ENCODE assay signal across 1 cellular context in genomic region chr20:38337561-38338140, GRCh38.
TF ChIP-seq lines count a peak whose summit lies in the region.

No MANE protein-coding gene starts in this region.

TF ChIP-seq in HepG2, 621 proteins besides CTCF, POLR2A, EP300 and RAD21 (continued from another document):
- TF ChIP-seq ZNF572 (CRISPR knock-in tag; IDR thresholded peaks at IDR 0.05) (0 out of 2 replicates have a peak, but pooled peaks have one; percentile 79), CBX1 (IDR thresholded peaks at IDR 0.05; ENCODE audit: low read depth) (peak; percentile 64), ZNF574 (CRISPR knock-in tag; IDR thresholded peaks at IDR 0.05) (peak; percentile 75), TARDBP (CRISPR knock-in tag; IDR thresholded peaks at IDR 0.05) (peak; percentile 25; the same call in 1 of the 2 replicates), ZNF234 (CRISPR knock-in tag; conservative IDR thresholded peaks at IDR 0.05) (no peak), SMC3 (IDR thresholded peaks at IDR 0.05; ENCODE audit: low read length) (peak; percentile 94), ADNP (CRISPR knock-in tag; IDR thresholded peaks at IDR 0.05) (0 out of 2 replicates have a peak, but pooled peaks have one; percentile 10), ZNF629 (CRISPR knock-in tag; conservative IDR thresholded peaks at IDR 0.05) (0 out of 2 replicates have a peak, but pooled peaks have one; percentile 10), NAIF1 (CRISPR knock-in tag; IDR thresholded peaks at IDR 0.05; ENCODE audit: borderline replicate concordance) (no peak), ZNF768 (CRISPR knock-in tag; IDR thresholded peaks at IDR 0.05) (peak; percentile 48; the same call in 1 of the 2 replicates), ZKSCAN1 (IDR thresholded peaks at IDR 0.05; ENCODE audit: low read length) (peak; percentile 66; the same call in 1 of the 2 replicates), ZNF10 (CRISPR knock-in tag; IDR thresholded peaks at IDR 0.05; ENCODE audit: borderline replicate concordance, low read depth) (no peak), MAZ (IDR thresholded peaks at IDR 0.05; ENCODE audit: borderline replicate concordance, low read depth, low read length) (0 out of 2 replicates have a peak, but pooled peaks have one; percentile 8), MAZ (CRISPR knock-in tag; IDR thresholded peaks at IDR 0.05; ENCODE audit: low read depth) (no peak), GATAD2A (CRISPR knock-in tag; IDR thresholded peaks at IDR 0.05) (no peak), HNF1B (CRISPR knock-in tag; IDR thresholded peaks at IDR 0.05) (0 out of 2 replicates have a peak, but pooled peaks have one; percentile 55), TOPORS (CRISPR knock-in tag; IDR thresholded peaks at IDR 0.05) (peak; percentile 79; the same call in 1 of the 2 replicates), ZNF850 (CRISPR knock-in tag; conservative IDR thresholded peaks at IDR 0.05) (no peak), SP4 (CRISPR knock-in tag; IDR thresholded peaks at IDR 0.05) (peak; percentile 30; the same call in 1 of the 2 replicates), GMEB2 (CRISPR knock-in tag; IDR thresholded peaks at IDR 0.05; ENCODE audit: low read depth) (no peak), CREB1 (IDR thresholded peaks at IDR 0.05) (peak; percentile 51; the same call in 1 of the 2 replicates), CREB1 (CRISPR knock-in tag; IDR thresholded peaks at IDR 0.05) (no peak), XRCC5 (optimal IDR thresholded peaks at IDR 0.05; ENCODE audit: low read length) (peak; percentile 89), ZBED4 (CRISPR knock-in tag; IDR thresholded peaks at IDR 0.05; ENCODE audit: borderline replicate concordance) (no peak)
- TF ChIP-seq, protein P1, sequence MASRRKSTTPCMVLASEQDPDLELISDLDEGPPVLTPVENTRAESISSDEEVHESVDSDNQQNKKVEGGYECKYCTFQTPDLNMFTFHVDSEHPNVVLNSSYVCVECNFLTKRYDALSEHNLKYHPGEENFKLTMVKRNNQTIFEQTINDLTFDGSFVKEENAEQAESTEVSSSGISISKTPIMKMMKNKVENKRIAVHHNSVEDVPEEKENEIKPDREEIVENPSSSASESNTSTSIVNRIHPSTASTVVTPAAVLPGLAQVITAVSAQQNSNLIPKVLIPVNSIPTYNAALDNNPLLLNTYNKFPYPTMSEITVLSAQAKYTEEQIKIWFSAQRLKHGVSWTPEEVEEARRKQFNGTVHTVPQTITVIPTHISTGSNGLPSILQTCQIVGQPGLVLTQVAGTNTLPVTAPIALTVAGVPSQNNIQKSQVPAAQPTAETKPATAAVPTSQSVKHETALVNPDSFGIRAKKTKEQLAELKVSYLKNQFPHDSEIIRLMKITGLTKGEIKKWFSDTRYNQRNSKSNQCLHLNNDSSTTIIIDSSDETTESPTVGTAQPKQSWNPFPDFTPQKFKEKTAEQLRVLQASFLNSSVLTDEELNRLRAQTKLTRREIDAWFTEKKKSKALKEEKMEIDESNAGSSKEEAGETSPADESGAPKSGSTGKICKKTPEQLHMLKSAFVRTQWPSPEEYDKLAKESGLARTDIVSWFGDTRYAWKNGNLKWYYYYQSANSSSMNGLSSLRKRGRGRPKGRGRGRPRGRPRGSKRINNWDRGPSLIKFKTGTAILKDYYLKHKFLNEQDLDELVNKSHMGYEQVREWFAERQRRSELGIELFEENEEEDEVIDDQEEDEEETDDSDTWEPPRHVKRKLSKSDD (CRISPR knock-in tag; IDR thresholded peaks at IDR 0.05; ENCODE audit: low read depth), result peak; percentile 31; the same call in 1 of the 2 replicates
- TF ChIP-seq, protein P2, sequence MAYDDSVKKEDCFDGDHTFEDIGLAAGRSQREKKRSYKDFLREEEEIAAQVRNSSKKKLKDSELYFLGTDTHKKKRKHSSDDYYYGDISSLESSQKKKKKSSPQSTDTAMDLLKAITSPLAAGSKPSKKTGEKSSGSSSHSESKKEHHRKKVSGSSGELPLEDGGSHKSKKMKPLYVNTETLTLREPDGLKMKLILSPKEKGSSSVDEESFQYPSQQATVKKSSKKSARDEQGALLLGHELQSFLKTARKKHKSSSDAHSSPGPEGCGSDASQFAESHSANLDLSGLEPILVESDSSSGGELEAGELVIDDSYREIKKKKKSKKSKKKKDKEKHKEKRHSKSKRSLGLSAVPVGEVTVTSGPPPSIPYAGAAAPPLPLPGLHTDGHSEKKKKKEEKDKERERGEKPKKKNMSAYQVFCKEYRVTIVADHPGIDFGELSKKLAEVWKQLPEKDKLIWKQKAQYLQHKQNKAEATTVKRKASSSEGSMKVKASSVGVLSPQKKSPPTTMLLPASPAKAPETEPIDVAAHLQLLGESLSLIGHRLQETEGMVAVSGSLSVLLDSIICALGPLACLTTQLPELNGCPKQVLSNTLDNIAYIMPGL (CRISPR knock-in tag; IDR thresholded peaks at IDR 0.05; ENCODE audit: borderline replicate concordance in 1 of 2, low read depth in 1 of 2), result peak; percentile 44 to 73; a peak in 3 of 4 replicates
